Comparison of ENCODE assay signal across 1 cellular context in genomic region chr2:127592761-127593227, GRCh38.
TF ChIP-seq lines count a peak whose summit lies in the region.

No MANE protein-coding gene starts in this region.

TF ChIP-seq in H1, 55 proteins besides CTCF, POLR2A, EP300 and RAD21:
- TF ChIP-seq SIN3A (conservative IDR thresholded peaks at IDR 0.05 in 1 of 2, IDR thresholded peaks at IDR 0.05 in 1 of 2; ENCODE audit: low read depth in 1 of 2, low read length in 2 of 2) (no peak), TBP (IDR thresholded peaks at IDR 0.05; ENCODE audit: low read depth, low read length) (no peak), MAFK (IDR thresholded peaks at IDR 0.05; ENCODE audit: low read depth, low read length) (no peak)
